8 cellular contexts compared by ENCODE assay signal in genomic region chr9:137088121-137088520, GRCh38. TPM values are rescaled to one million over a fixed set of nuclear protein-coding genes. Genes with fewer than 3 reads are reported as not detected.
DNase-seq lines count a peak whose midpoint lies in the region; ATAC-seq and TF ChIP-seq lines count a peak whose summit lies in the region.

No MANE protein-coding gene starts in this region.

- H3K9me3 ChIP-seq in mammary epithelial cell (replicated peaks; ENCODE audit: insufficient read depth, low read length) (no peaks in the 10 kb centered on the region), osteoblast (ENCODE audit: low read depth, low read length) (no peaks in the 10 kb centered on the region)

- peak overlapping the region; percentile 85 for H3K4me3 Mint-ChIP-seq in activated CD4-positive, alpha-beta T cell treated with anti-CD3 and anti-CD28 coated beads, Interleukin-2, amount 10 ng/mL, durations not matched to agents 7 days and 5 days

- peak overlapping the region; percentile 91 for H3K27ac Mint-ChIP-seq in activated CD4-positive, alpha-beta T cell treated with anti-CD3 and anti-CD28 coated beads, Interleukin-2, amount 10 ng/mL, durations not matched to agents 7 days and 5 days

- peaks cover 45% of the 10 kb centered on the region for H3K4me1 Mint-ChIP-seq in activated CD4-positive, alpha-beta T cell treated with anti-CD3 and anti-CD28 coated beads, Interleukin-2, amount 10 ng/mL, durations not matched to agents 7 days and 5 days

- H3K79me2 ChIP-seq in mammary epithelial cell (ENCODE audit: insufficient read depth, low read length): peaks cover 22% of the 10 kb centered on the region
- H3K79me2 ChIP-seq in osteoblast (ENCODE audit: insufficient read depth, low read length): peaks cover 26% of the 10 kb centered on the region

- DNase-seq in activated CD4-positive, alpha-beta T cell treated with anti-CD3 and anti-CD28 coated beads, Interleukin-2, amount 10 ng/mL, durations not matched to agents 7 days and 5 days: no peak
- no peak for DNase-seq in activated CD4-positive, alpha-beta T cell treated with anti-CD3 and anti-CD28 coated beads for 4 hours
- DNase-seq in NCI-H69 (lab: John Stamatoyannopoulos, UW) (peak; percentile 53), mammary epithelial cell (no peak), osteoblast (ENCODE audit: insufficient read length, low spot score, missing footprints) (peak; percentile 65), NCI-H1694 treated with DMSO at 0.1 percent for 48 hours (lab: John Stamatoyannopoulos, UW) (no peak), hypothalamus (lab: John Stamatoyannopoulos, UW) (no peak)

- no peaks in the 10 kb centered on the region for H3K27me3 ChIP-seq in mammary epithelial cell (ENCODE audit: insufficient read depth, low read length)
- no peaks in the 10 kb centered on the region for H3K27me3 ChIP-seq in osteoblast (ENCODE audit: insufficient read depth, low read length)

- CTCF ChIA-PET in activated CD4-positive, alpha-beta T cell treated with anti-CD3 and anti-CD28 coated beads, Interleukin-2, amount 10 ng/mL, durations not matched to agents 7 days and 5 days (lab: Charles Lee): interaction anchor here (0.6 to 2.9 kb wide), 9 partner anchors 7 to 358 kb away, joined by 3 to 26 read pairs (median 5); partner anchors contain the start of genes AJM1, C8G and FBXW5
- CTCF ChIA-PET in mammary epithelial cell (lab: Charles Lee; ENCODE audit: low non-redundant PET): no interaction called here

- H3K36me3 ChIP-seq in mammary epithelial cell (ENCODE audit: insufficient read depth, low read length) (peaks cover 5% of the 10 kb centered on the region), osteoblast (ENCODE audit: insufficient read depth, low read length) (peaks cover 23% of the 10 kb centered on the region)

- WGBS in mammary epithelial cell (ENCODE audit: low coverage, missing lambda C conversion rate): 52% methylated on average over 5 of the region's 5 CpGs

- ATAC-seq in GM21390 (IDR thresholded peaks at IDR 0.05; ENCODE audit: unreplicated experiment): no peak

- POLR2A ChIA-PET in activated CD4-positive, alpha-beta T cell treated with anti-CD3 and anti-CD28 coated beads, Interleukin-2, amount 10 ng/mL, durations not matched to agents 7 days and 5 days (lab: Charles Lee): interaction anchor here (0.6 kb wide), 1 partner anchor 20 kb away, joined by 3 read pairs; no protein-coding TSS in a partner anchor

- H3K4me2 ChIP-seq in mammary epithelial cell (ENCODE audit: insufficient read depth, low read depth, low read length) (peak overlapping the region; percentile 98), osteoblast (ENCODE audit: insufficient read depth, low read length) (peak overlapping the region; percentile 98)

- H3K9ac ChIP-seq in mammary epithelial cell (ENCODE audit: insufficient read depth, low read length): no peak overlapping the region

- H2AFZ ChIP-seq in mammary epithelial cell (ENCODE audit: low read depth, low read length) (no peak overlapping the region), osteoblast (ENCODE audit: low read length) (no peak overlapping the region)

- H3K27me3 Mint-ChIP-seq in activated CD4-positive, alpha-beta T cell treated with anti-CD3 and anti-CD28 coated beads, Interleukin-2, amount 10 ng/mL, durations not matched to agents 7 days and 5 days: no peaks in the 10 kb centered on the region

- H3K27ac ChIP-seq in mammary epithelial cell (ENCODE audit: insufficient read depth, low read depth, low read length) (no peak overlapping the region), osteoblast (ENCODE audit: low read depth, low read length) (no peak overlapping the region)

- TF ChIP-seq CTCF in mammary epithelial cell (conservative IDR thresholded peaks at IDR 0.05 in 1 of 2, IDR thresholded peaks at IDR 0.05 in 1 of 2; ENCODE audit: extremely low read depth in 1 of 2, insufficient read depth in 1 of 2, low read depth in 1 of 2, low read length in 2 of 2) (no peak), osteoblast (IDR thresholded peaks at IDR 0.05; ENCODE audit: extremely low read depth, low read depth, low read length) (no peak)

- H4K20me1 ChIP-seq in mammary epithelial cell (ENCODE audit: insufficient read depth, low read length) (no peaks in the 10 kb centered on the region), osteoblast (ENCODE audit: insufficient read depth, low read length) (peaks cover 5% of the 10 kb centered on the region)

- intact Hi-C loops in mammary epithelial cell (cut with micrococcal nuclease): no loop called here

- no TSS peak for BruUV-seq in mammary epithelial cell (replicated peaks; lab: Mats Ljungman, UMichigan)

- peak overlapping the region in 1 of 3 experiments; percentile 85 for H3K4me3 ChIP-seq in mammary epithelial cell (replicated peaks in 1 of 3; ENCODE audit: insufficient read depth in 1 of 3, low read depth in 2 of 3, low read length in 3 of 3)
- no peak overlapping the region for H3K4me3 ChIP-seq in osteoblast (ENCODE audit: insufficient read depth, low read length)

- no peaks in the 10 kb centered on the region for H3K9me3 Mint-ChIP-seq in activated CD4-positive, alpha-beta T cell treated with anti-CD3 and anti-CD28 coated beads, Interleukin-2, amount 10 ng/mL, durations not matched to agents 7 days and 5 days

- in situ Hi-C loops in mammary epithelial cell (cut with MboI; ENCODE audit: low sequenced_read_pairs in 2 of 2): no loop called here

- H3K4me1 ChIP-seq in mammary epithelial cell (ENCODE audit: insufficient read depth, low read length) (peaks cover 40% of the 10 kb centered on the region), osteoblast (ENCODE audit: insufficient read depth, low read length) (peaks cover 36% of the 10 kb centered on the region)

- H3K36me3 Mint-ChIP-seq in activated CD4-positive, alpha-beta T cell treated with anti-CD3 and anti-CD28 coated beads, Interleukin-2, amount 10 ng/mL, durations not matched to agents 7 days and 5 days (ENCODE audit: low read depth): peaks cover 34% of the 10 kb centered on the region

- dilution Hi-C loops in mammary epithelial cell (cut with HindIII; ENCODE audit: low sequenced_read_pairs): no loop called here

RNA-seq across cellular contexts. Expression of gene MAN1B1, which starts 1.3 kb away (rescaled TPM):
- total RNA-seq in activated CD4-positive, alpha-beta T cell treated with anti-CD3 and anti-CD28 coated beads, Interleukin-2, amount 10 ng/mL, durations not matched to agents 7 days and 5 days: 10 to 100 TPM; 43.0 to 55.0 TPM
- 10 to 100 TPM; 62.3 to 67.0 TPM for total RNA-seq in mammary epithelial cell
- 48.3 TPM for polyA plus RNA-seq in mammary epithelial cell
- polyA minus RNA-seq in mammary epithelial cell: 33.1 TPM
- total RNA-seq in osteoblast: 94.1 and 103 TPM in 2 replicates

RNA-seq across cellular contexts. Expression of gene UAP1L1, which starts 10.8 kb away (rescaled TPM):
- total RNA-seq in activated CD4-positive, alpha-beta T cell treated with anti-CD3 and anti-CD28 coated beads, Interleukin-2, amount 10 ng/mL, durations not matched to agents 7 days and 5 days: 10 to 100 TPM; 19.1 to 21.9 TPM
- total RNA-seq in mammary epithelial cell: 1 to 10 TPM; 5.3 to 7.5 TPM
- 3.9 TPM for polyA plus RNA-seq in mammary epithelial cell
- 14.2 TPM for polyA minus RNA-seq in mammary epithelial cell
- 35.9 and 36.9 TPM in 2 replicates for total RNA-seq in osteoblast

RNA-seq across cellular contexts. Expression of gene SAPCD2, which starts 17.8 kb away (rescaled TPM):
- total RNA-seq in activated CD4-positive, alpha-beta T cell treated with anti-CD3 and anti-CD28 coated beads, Interleukin-2, amount 10 ng/mL, durations not matched to agents 7 days and 5 days: 10 to 100 TPM; 33.8 to 40.6 TPM
- 1 to 10 TPM; 1.0 to 6.9 TPM for total RNA-seq in mammary epithelial cell
- 3.9 TPM for polyA plus RNA-seq in mammary epithelial cell
- polyA minus RNA-seq in mammary epithelial cell: 1.7 TPM
- total RNA-seq in osteoblast: 0.88 and 1.1 TPM in 2 replicates

RNA-seq across cellular contexts. Expression of gene DPP7, which starts 26.4 kb away (rescaled TPM):
- total RNA-seq in activated CD4-positive, alpha-beta T cell treated with anti-CD3 and anti-CD28 coated beads, Interleukin-2, amount 10 ng/mL, durations not matched to agents 7 days and 5 days: 100 to 1,000 TPM; 206 to 259 TPM
- total RNA-seq in mammary epithelial cell (10 to 100 TPM; 52.3 to 80.7 TPM), osteoblast (66.6 and 74.6 TPM in 2 replicates)
- 43.7 TPM for polyA plus RNA-seq in mammary epithelial cell
- 19.0 TPM for polyA minus RNA-seq in mammary epithelial cell

RNA-seq across cellular contexts. Expression of gene ENTPD2, which starts 34.3 kb away (rescaled TPM):
- total RNA-seq in activated CD4-positive, alpha-beta T cell treated with anti-CD3 and anti-CD28 coated beads, Interleukin-2, amount 10 ng/mL, durations not matched to agents 7 days and 5 days: not detected
- total RNA-seq in mammary epithelial cell (10 to 100 TPM; 15.5 to 19.5 TPM), osteoblast (not detected in 2 replicates)
- polyA plus RNA-seq in mammary epithelial cell: 3.5 TPM
- 21.7 TPM for polyA minus RNA-seq in mammary epithelial cell

Comparison
In these comparisons a context has a peak if more than half of its experiments do, and no peak if none do; other contexts are left out.
1. DNase-seq: peak in NCI-H69 (single experiment) and osteoblast (single experiment); none in activated CD4-positive, alpha-beta T cell treated with anti-CD3 and anti-CD28 coated beads, Interleukin-2, amount 10 ng/mL, durations not matched to agents 7 days and 5 days (single experiment), activated CD4-positive, alpha-beta T cell treated with anti-CD3 and anti-CD28 coated beads for 4 hours (0 of 2), mammary epithelial cell (single experiment), NCI-H1694 treated with DMSO at 0.1 percent for 48 hours (single experiment) and hypothalamus (0 of 51).
2. RNA of gene SAPCD2, which starts 17.8 kb away (total RNA-seq): 33.8 to 40.6 TPM in activated CD4-positive, alpha-beta T cell treated with anti-CD3 and anti-CD28 coated beads, Interleukin-2, amount 10 ng/mL, durations not matched to agents 7 days and 5 days; 1.0 to 6.9 TPM in mammary epithelial cell and 0.88 to 1.1 TPM in osteoblast; every median in the first group is over 4 times any median in the second.